In genomic region chr5:80094339-80094738, GRCh38 we compare ENCODE assay signal across 1 cellular context.
TF ChIP-seq lines count a peak whose summit lies in the region.

No MANE protein-coding gene starts in this region.

TF ChIP-seq in GM23338, 12 proteins besides CTCF, POLR2A, EP300 and RAD21 (continued from another document):
- TF ChIP-seq ZNF462 (CRISPR knock-in tag; IDR thresholded peaks at IDR 0.05) (no peak), CREB1 (CRISPR knock-in tag; IDR thresholded peaks at IDR 0.05; ENCODE audit: low read depth) (no peak), STAT1 (IDR thresholded peaks at IDR 0.05; ENCODE audit: unreplicated experiment) (no peak), REST (IDR thresholded peaks at IDR 0.05; ENCODE audit: unreplicated experiment) (no peak), ZNF331 (CRISPR knock-in tag; IDR thresholded peaks at IDR 0.05; ENCODE audit: low read depth) (no peak), JUNB (IDR thresholded peaks at IDR 0.05; ENCODE audit: unreplicated experiment) (no peak), EZH2 (IDR thresholded peaks at IDR 0.05; ENCODE audit: low read depth, unreplicated experiment) (no peak), POLR2AphosphoS5 (IDR thresholded peaks at IDR 0.05; ENCODE audit: low read depth) (no peak), EZH2phosphoT487 (IDR thresholded peaks at IDR 0.05; ENCODE audit: unreplicated experiment) (no peak), ZNF114 (CRISPR knock-in tag; IDR thresholded peaks at IDR 0.05) (no peak), ETS1 (IDR thresholded peaks at IDR 0.05) (no peak)
TF ChIP-seq in GM23338: peak in this region for 0.
